In the genomic region with DNA sequence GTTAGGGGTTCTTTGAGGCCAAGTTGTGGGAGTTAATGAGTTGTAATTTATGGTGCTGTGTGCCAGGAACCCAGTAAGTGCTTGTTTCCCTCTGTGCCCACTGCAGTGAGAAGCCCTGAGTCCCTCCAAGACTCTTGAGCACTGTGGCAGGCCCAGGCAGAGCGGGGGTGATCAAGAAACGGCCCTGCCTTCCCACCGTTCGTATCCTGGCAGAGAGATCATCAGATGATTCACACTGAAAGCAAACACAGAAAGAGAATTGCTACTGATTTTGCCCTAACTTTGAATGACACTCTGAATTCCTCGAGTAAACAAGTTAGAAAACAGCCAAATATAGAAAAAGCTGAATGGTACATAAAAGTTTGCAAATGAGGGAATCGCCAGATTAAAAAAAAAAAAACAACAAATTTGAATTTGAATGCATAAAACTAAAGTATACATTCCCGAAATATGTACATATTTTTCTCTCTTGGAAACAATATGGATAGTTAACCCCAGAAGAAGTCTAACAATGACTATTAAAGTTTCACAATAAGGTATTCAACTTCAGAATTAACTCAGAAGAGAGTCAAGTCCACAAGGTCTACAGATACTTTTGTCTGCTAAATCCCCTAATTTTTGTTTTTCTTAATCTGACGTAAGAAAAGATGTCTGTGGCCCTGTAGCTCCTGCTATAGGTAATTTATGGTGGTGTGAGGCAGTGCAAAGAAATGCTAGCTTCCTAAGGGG, we compare ENCODE assay signal across 13 cellular contexts.
DNase-seq lines count a peak whose midpoint lies in the region; ATAC-seq and TF ChIP-seq lines count a peak whose summit lies in the region.
"Had no signal": no experiment of that assay in that cellular context is flagged by ENCODE, and none has a peak within 500 bp of the region (broad histone marks: within the 10 kb centered on the region; RNA-seq: fewer than 3 reads in every experiment).

No MANE protein-coding gene starts in this region.

- TF ChIP-seq CTCF in PC-3 (conservative IDR thresholded peaks at IDR 0.05; ENCODE audit: low read depth, low read length) (no peak), brain (conservative IDR thresholded peaks at IDR 0.05) (no peak), osteocyte (IDR thresholded peaks at IDR 0.05) (no peak), BE2C (IDR thresholded peaks at IDR 0.05; ENCODE audit: low read depth, low read length) (no peak)

- CTCF ChIA-PET in PC-3 (lab: Charles Lee) = interaction anchor here (0.6 kb wide), 1 partner anchor 110 kb away, joined by 10 read pairs; no protein-coding TSS in a partner anchor

- H3F3A ChIP-seq in PC-3 (ENCODE audit: low read length, unreplicated experiment) = no peaks in the 10 kb centered on the region

- H3K4me3 ChIP-seq in PC-3 (ENCODE audit: low read length) (no peak overlapping the region), BE2C (ENCODE audit: low read depth, low read length) (no peak overlapping the region)
- H3K4me3 ChIP-seq: prostate gland had no signal

- H3K4me3 Mint-ChIP-seq in brain (no peak overlapping the region), osteocyte (ENCODE audit: unreplicated experiment) (no peak overlapping the region)
- H3K4me3 Mint-ChIP-seq: stimulated activated naive CD8-positive, alpha-beta T cell treated with anti-CD3 and anti-CD28 coated beads, Interleukin-15, Interleukin-2, amounts not matched to agents 100 ng/mL and 50 ng/mL, for 24 hours had no signal

- no peaks in the 10 kb centered on the region for H4K20me1 ChIP-seq in PC-3 (ENCODE audit: low read length)

- intact Hi-C loops in PC-3 (cut with micrococcal nuclease) = no loop called here

- no peak overlapping the region for H2AFZ ChIP-seq in PC-3 (ENCODE audit: low read length)

- peak; percentile 83 for ATAC-seq in PC-3

- POLR2A ChIA-PET in PC-3 (lab: Charles Lee; ENCODE audit: unreplicated experiment) = no interaction called here

- H3K27me3 ChIP-seq in PC-3 (ENCODE audit: low read length) (no peaks in the 10 kb centered on the region), BE2C (no peaks in the 10 kb centered on the region)

- H3K4me1 ChIP-seq in PC-3 (ENCODE audit: insufficient read depth, low read length) (peaks cover 36% of the 10 kb centered on the region), BE2C (no peaks in the 10 kb centered on the region)
- H3K4me1 ChIP-seq: prostate gland had no signal

- BruUV-seq in PC-3 (replicated peaks; lab: Mats Ljungman, UMichigan) = no TSS peak

- peak; percentile 32 for DNase-seq in activated naive CD4-positive, alpha-beta T cell treated with Interleukin-2 at 50 U/mL for 16 hours
- no peak for DNase-seq in activated naive CD4-positive, alpha-beta T cell (lab: John Stamatoyannopoulos, UW)
- DNase-seq in PC-3 (peak; percentile 56), osteocyte (ENCODE audit: extremely low spot score, unreplicated experiment) (no peak), amniotic stem cell (lab: John Stamatoyannopoulos, UW) (no peak), BE2C (no peak), NCI-H510A (lab: John Stamatoyannopoulos, UW) (no peak)
- DNase-seq: mesendoderm, SIG-M5 had no signal

- peak overlapping the region; percentile 45 for H3K4me2 ChIP-seq in PC-3 (ENCODE audit: low read length)

- H3K36me3 ChIP-seq in PC-3 (ENCODE audit: low read depth, low read length) (peaks cover 48% of the 10 kb centered on the region), BE2C (peaks cover 73% of the 10 kb centered on the region)
- H3K36me3 ChIP-seq: prostate gland had no signal

- H3K27ac ChIP-seq in PC-3 (ENCODE audit: low read length) = peak overlapping the region; percentile 83
- H3K27ac ChIP-seq: prostate gland, VCaP had no signal

- peak overlapping the region; percentile 43 for H3K9ac ChIP-seq in PC-3 (ENCODE audit: low read length)

- peaks cover 90% of the 10 kb centered on the region for H3K36me3 Mint-ChIP-seq in brain
- H3K36me3 Mint-ChIP-seq in osteocyte (ENCODE audit: unreplicated experiment) = peaks cover 50% of the 10 kb centered on the region

- H3K79me2 ChIP-seq in PC-3 (ENCODE audit: low read length) = peaks cover 90% of the 10 kb centered on the region

- no peaks in the 10 kb centered on the region for H3K27me3 Mint-ChIP-seq in brain
- no peaks in the 10 kb centered on the region for H3K27me3 Mint-ChIP-seq in osteocyte (ENCODE audit: unreplicated experiment)
- H3K27me3 Mint-ChIP-seq: stimulated activated naive CD8-positive, alpha-beta T cell treated with anti-CD3 and anti-CD28 coated beads, Interleukin-15, Interleukin-2, amounts not matched to agents 100 ng/mL and 50 ng/mL, for 24 hours had no signal

- H3K27ac Mint-ChIP-seq in brain (peak overlapping the region in 4 of 5 experiments; percentile 23 to 32 (median 27)), osteocyte (ENCODE audit: unreplicated experiment) (peak overlapping the region; percentile 44)

- H3K9me3 Mint-ChIP-seq in brain (peaks cover 10 to 15% (median 12%) of the 10 kb centered on the region in 5 experiments), osteocyte (ENCODE audit: unreplicated experiment) (peaks cover 5% of the 10 kb centered on the region)

- no peaks in the 10 kb centered on the region for H3K9me2 ChIP-seq in PC-3 (replicated peaks; ENCODE audit: low read length)

- H3K4me1 Mint-ChIP-seq in brain (peaks cover 41% of the 10 kb centered on the region), osteocyte (ENCODE audit: unreplicated experiment) (peaks cover 71% of the 10 kb centered on the region)

- H3K9me3 ChIP-seq in PC-3 (ENCODE audit: low read length) = no peaks in the 10 kb centered on the region
- H3K9me3 ChIP-seq in BE2C = no peaks in the 10 kb centered on the region
- H3K9me3 ChIP-seq: prostate gland had no signal

Comparison
In these comparisons a context has a peak if more than half of its experiments do, and no peak if none do; other contexts are left out.
1. DNase-seq: peak in activated naive CD4-positive, alpha-beta T cell treated with Interleukin-2 at 50 U/mL for 16 hours (single experiment) and PC-3 (single experiment); none in activated naive CD4-positive, alpha-beta T cell (0 of 4), osteocyte (single experiment), amniotic stem cell (single experiment), BE2C (single experiment) and NCI-H510A (single experiment).